Comparison of ENCODE assay signal across 1 cellular context in genomic region chr4:37652747-37653527, GRCh38.
TF ChIP-seq lines count a peak whose summit lies in the region.

No MANE protein-coding gene starts in this region.

TF ChIP-seq in GM23338, 12 proteins besides CTCF, POLR2A, EP300 and RAD21 (continued from another document):
- TF ChIP-seq, protein P1, sequence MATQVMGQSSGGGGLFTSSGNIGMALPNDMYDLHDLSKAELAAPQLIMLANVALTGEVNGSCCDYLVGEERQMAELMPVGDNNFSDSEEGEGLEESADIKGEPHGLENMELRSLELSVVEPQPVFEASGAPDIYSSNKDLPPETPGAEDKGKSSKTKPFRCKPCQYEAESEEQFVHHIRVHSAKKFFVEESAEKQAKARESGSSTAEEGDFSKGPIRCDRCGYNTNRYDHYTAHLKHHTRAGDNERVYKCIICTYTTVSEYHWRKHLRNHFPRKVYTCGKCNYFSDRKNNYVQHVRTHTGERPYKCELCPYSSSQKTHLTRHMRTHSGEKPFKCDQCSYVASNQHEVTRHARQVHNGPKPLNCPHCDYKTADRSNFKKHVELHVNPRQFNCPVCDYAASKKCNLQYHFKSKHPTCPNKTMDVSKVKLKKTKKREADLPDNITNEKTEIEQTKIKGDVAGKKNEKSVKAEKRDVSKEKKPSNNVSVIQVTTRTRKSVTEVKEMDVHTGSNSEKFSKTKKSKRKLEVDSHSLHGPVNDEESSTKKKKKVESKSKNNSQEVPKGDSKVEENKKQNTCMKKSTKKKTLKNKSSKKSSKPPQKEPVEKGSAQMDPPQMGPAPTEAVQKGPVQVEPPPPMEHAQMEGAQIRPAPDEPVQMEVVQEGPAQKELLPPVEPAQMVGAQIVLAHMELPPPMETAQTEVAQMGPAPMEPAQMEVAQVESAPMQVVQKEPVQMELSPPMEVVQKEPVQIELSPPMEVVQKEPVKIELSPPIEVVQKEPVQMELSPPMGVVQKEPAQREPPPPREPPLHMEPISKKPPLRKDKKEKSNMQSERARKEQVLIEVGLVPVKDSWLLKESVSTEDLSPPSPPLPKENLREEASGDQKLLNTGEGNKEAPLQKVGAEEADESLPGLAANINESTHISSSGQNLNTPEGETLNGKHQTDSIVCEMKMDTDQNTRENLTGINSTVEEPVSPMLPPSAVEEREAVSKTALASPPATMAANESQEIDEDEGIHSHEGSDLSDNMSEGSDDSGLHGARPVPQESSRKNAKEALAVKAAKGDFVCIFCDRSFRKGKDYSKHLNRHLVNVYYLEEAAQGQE (IDR thresholded peaks at IDR 0.05; ENCODE audit: unreplicated experiment) = no peak
- TF ChIP-seq ZNF114 (CRISPR knock-in tag; IDR thresholded peaks at IDR 0.05) = no peak
- no peak for TF ChIP-seq ZNF331 (CRISPR knock-in tag; IDR thresholded peaks at IDR 0.05; ENCODE audit: low read depth)
- no peak for TF ChIP-seq POLR2AphosphoS5 (IDR thresholded peaks at IDR 0.05; ENCODE audit: low read depth)
- no peak for TF ChIP-seq CREB1 (CRISPR knock-in tag; IDR thresholded peaks at IDR 0.05; ENCODE audit: low read depth)
- TF ChIP-seq, protein P2, sequence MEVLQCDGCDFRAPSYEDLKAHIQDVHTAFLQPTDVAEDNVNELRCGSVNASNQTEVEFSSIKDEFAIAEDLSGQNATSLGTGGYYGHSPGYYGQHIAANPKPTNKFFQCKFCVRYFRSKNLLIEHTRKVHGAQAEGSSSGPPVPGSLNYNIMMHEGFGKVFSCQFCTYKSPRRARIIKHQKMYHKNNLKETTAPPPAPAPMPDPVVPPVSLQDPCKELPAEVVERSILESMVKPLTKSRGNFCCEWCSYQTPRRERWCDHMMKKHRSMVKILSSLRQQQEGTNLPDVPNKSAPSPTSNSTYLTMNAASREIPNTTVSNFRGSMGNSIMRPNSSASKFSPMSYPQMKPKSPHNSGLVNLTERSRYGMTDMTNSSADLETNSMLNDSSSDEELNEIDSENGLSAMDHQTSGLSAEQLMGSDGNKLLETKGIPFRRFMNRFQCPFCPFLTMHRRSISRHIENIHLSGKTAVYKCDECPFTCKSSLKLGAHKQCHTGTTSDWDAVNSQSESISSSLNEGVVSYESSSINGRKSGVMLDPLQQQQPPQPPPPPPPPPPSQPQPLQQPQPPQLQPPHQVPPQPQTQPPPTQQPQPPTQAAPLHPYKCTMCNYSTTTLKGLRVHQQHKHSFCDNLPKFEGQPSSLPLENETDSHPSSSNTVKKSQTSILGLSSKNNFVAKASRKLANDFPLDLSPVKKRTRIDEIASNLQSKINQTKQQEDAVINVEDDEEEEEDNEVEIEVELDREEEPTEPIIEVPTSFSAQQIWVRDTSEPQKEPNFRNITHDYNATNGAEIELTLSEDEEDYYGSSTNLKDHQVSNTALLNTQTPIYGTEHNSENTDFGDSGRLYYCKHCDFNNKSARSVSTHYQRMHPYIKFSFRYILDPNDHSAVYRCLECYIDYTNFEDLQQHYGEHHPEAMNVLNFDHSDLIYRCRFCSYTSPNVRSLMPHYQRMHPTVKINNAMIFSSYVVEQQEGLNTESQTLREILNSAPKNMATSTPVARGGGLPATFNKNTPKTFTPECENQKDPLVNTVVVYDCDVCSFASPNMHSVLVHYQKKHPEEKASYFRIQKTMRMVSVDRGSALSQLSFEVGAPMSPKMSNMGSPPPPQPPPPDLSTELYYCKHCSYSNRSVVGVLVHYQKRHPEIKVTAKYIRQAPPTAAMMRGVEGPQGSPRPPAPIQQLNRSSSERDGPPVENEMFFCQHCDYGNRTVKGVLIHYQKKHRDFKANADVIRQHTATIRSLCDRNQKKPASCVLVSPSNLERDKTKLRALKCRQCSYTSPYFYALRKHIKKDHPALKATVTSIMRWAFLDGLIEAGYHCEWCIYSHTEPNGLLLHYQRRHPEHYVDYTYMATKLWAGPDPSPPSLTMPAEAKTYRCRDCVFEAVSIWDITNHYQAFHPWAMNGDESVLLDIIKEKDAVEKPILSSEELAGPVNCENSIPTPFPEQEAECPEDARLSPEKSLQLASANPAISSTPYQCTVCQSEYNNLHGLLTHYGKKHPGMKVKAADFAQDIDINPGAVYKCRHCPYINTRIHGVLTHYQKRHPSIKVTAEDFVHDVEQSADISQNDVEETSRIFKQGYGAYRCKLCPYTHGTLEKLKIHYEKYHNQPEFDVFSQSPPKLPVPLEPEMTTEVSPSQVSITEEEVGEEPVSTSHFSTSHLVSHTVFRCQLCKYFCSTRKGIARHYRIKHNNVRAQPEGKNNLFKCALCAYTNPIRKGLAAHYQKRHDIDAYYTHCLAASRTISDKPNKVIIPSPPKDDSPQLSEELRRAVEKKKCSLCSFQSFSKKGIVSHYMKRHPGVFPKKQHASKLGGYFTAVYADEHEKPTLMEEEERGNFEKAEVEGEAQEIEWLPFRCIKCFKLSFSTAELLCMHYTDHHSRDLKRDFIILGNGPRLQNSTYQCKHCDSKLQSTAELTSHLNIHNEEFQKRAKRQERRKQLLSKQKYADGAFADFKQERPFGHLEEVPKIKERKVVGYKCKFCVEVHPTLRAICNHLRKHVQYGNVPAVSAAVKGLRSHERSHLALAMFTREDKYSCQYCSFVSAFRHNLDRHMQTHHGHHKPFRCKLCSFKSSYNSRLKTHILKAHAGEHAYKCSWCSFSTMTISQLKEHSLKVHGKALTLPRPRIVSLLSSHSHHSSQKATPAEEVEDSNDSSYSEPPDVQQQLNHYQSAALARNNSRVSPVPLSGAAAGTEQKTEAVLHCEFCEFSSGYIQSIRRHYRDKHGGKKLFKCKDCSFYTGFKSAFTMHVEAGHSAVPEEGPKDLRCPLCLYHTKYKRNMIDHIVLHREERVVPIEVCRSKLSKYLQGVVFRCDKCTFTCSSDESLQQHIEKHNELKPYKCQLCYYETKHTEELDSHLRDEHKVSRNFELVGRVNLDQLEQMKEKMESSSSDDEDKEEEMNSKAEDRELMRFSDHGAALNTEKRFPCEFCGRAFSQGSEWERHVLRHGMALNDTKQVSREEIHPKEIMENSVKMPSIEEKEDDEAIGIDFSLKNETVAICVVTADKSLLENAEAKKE (CRISPR knock-in tag; IDR thresholded peaks at IDR 0.05) = no peak
